ENCODE assay signal across 8 cellular contexts in genomic region chr3:6799264-6799915, GRCh38.
DNase-seq lines count a peak whose midpoint lies in the region; ATAC-seq and TF ChIP-seq lines count a peak whose summit lies in the region.

No MANE protein-coding gene starts in this region.

- H3K27me3 Mint-ChIP-seq in nephron progenitor cell (ENCODE audit: low read depth, poor library complexity), result no peaks in the 10 kb centered on the region
- H3K27me3 Mint-ChIP-seq in T-helper 2 cell treated with Interferon-gamma antibody and Interleukin-4, amounts not matched to agents 5 μg/mL and 100 μg/mL, for 36 hours (ENCODE audit: low read depth), result no peaks in the 10 kb centered on the region

- no peak overlapping the region for H3K4me3 Mint-ChIP-seq in nephron progenitor cell
- H3K4me3 Mint-ChIP-seq in T-helper 2 cell treated with Interferon-gamma antibody and Interleukin-4, amounts not matched to agents 5 μg/mL and 100 μg/mL, for 36 hours, result no peak overlapping the region

- peak; percentile 81 for TF ChIP-seq CTCF in nephron progenitor cell (IDR thresholded peaks at IDR 0.05)

- DNase-seq in DMS114 treated with DMSO at 0.1 percent for 48 hours (lab: John Stamatoyannopoulos, UW; ENCODE audit: unreplicated experiment), result peak; percentile 1
- DNase-seq in OCI-M1 (lab: John Stamatoyannopoulos, UW), result peak; percentile 79
- peak; percentile 33 for DNase-seq in dermis blood vessel endothelial cell
- DNase-seq in nephron progenitor cell, result peak; percentile 63
- DNase-seq in GDM1 (lab: John Stamatoyannopoulos, UW), result no peak
- no peak for DNase-seq in T-helper 2 cell treated with Interferon-gamma antibody and Interleukin-4, amounts not matched to agents 5 μg/mL and 100 μg/mL, for 36 hours (ENCODE audit: low spot score)

- no peaks in the 10 kb centered on the region for H3K4me1 Mint-ChIP-seq in nephron progenitor cell
- H3K4me1 Mint-ChIP-seq in T-helper 2 cell treated with Interferon-gamma antibody and Interleukin-4, amounts not matched to agents 5 μg/mL and 100 μg/mL, for 36 hours (ENCODE audit: low read depth), result no peaks in the 10 kb centered on the region

- H3K36me3 Mint-ChIP-seq in nephron progenitor cell (ENCODE audit: low read depth), result no peaks in the 10 kb centered on the region
- no peaks in the 10 kb centered on the region for H3K36me3 Mint-ChIP-seq in T-helper 2 cell treated with Interferon-gamma antibody and Interleukin-4, amounts not matched to agents 5 μg/mL and 100 μg/mL, for 36 hours (ENCODE audit: low read depth)

- H3K27ac Mint-ChIP-seq in nephron progenitor cell, result no peak overlapping the region
- H3K27ac Mint-ChIP-seq in T-helper 2 cell treated with Interferon-gamma antibody and Interleukin-4, amounts not matched to agents 5 μg/mL and 100 μg/mL, for 36 hours, result no peak overlapping the region

- ATAC-seq in GM19025 (IDR thresholded peaks at IDR 0.05; ENCODE audit: low read depth, unreplicated experiment) (peak; percentile 80), HG03095 (IDR thresholded peaks at IDR 0.05; ENCODE audit: unreplicated experiment) (peak; percentile 89)

- H3K9me3 Mint-ChIP-seq in nephron progenitor cell, result no peaks in the 10 kb centered on the region
- H3K9me3 Mint-ChIP-seq in T-helper 2 cell treated with Interferon-gamma antibody and Interleukin-4, amounts not matched to agents 5 μg/mL and 100 μg/mL, for 36 hours, result no peaks in the 10 kb centered on the region

Comparison
In these comparisons a context has a peak if more than half of its experiments do, and no peak if none do; other contexts are left out.
1. DNase-seq: peak in DMS114 treated with DMSO at 0.1 percent for 48 hours (single experiment), OCI-M1 (single experiment), dermis blood vessel endothelial cell (single experiment) and nephron progenitor cell (single experiment); none in GDM1 (single experiment) and T-helper 2 cell treated with Interferon-gamma antibody and Interleukin-4, amounts not matched to agents 5 μg/mL and 100 μg/mL, for 36 hours (single experiment).